ENCODE assay signal across 2 cellular contexts in genomic region chr2:232982926-232983668, GRCh38.
A peak's percentile ranks its signal among the peaks of the same experiment; 100 is the strongest.
TF ChIP-seq lines count a peak whose summit lies in the region.

No MANE protein-coding gene starts in this region.

TF ChIP-seq in HEK293T, 16 proteins besides CTCF, POLR2A, EP300 and RAD21:
- TF ChIP-seq PKNOX1 (IDR thresholded peaks at IDR 0.05), result peak; percentile 36; the same call in 1 of the 2 replicates
- no peak for TF ChIP-seq LEF1 (IDR thresholded peaks at IDR 0.05; ENCODE audit: borderline replicate concordance)

TF ChIP-seq in K562, 482 proteins besides CTCF, POLR2A, EP300 and RAD21:
- TF ChIP-seq ZNF740 (CRISPR knock-in tag; IDR thresholded peaks at IDR 0.05), result peak; percentile 60; the same call in 1 of the 2 replicates
- no peak for TF ChIP-seq ZNF740 (tag; IDR thresholded peaks at IDR 0.05)
- no peak for TF ChIP-seq WHSC1 (IDR thresholded peaks at IDR 0.05; ENCODE audit: low read length)
- TF ChIP-seq ZNF77 (CRISPR knock-in tag; IDR thresholded peaks at IDR 0.05), result no peak
- no peak for TF ChIP-seq TRIM24 (IDR thresholded peaks at IDR 0.05)
- TF ChIP-seq NR1H2 (CRISPR knock-in tag; IDR thresholded peaks at IDR 0.05), result no peak
- no peak for TF ChIP-seq HDGF (IDR thresholded peaks at IDR 0.05)
- TF ChIP-seq PKNOX1 (IDR thresholded peaks at IDR 0.05), result peak; percentile 36; the same call in 1 of the 2 replicates
